ENCODE assay signal across 8 cellular contexts in the genomic region with DNA sequence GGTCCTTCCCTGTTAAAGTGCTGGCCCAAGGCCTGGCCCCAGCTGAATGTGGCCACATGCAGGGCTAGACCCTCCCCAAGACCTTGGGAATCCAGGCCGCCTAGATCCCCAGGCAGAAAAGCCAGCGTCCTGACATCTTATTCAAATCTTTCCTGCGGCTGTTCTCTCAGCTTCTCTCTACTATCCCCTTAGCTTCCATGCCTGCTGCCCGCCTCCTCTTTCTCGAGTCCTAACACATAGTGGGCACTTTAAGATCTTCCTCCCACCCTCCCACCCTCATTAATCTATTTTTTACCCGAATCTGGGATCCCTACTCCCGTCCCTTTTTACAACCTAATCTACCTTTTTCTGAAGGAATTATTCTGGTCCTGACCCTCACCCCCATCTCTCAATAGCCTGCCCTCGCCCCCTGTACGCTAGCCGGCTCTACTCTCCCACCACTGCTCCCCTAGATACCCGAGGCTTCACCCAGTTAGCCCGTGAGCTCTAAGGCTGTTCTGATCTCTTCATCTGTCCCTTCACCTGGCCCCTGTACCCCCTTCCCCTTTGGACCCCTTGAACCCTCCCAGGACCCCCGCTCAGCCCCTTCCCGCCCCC. TPM values are rescaled to one million over a fixed set of nuclear protein-coding genes. Genes with fewer than 3 reads are reported as not detected.
DNase-seq lines count a peak whose midpoint lies in the region; ATAC-seq and TF ChIP-seq lines count a peak whose summit lies in the region.

A gene with protein sequence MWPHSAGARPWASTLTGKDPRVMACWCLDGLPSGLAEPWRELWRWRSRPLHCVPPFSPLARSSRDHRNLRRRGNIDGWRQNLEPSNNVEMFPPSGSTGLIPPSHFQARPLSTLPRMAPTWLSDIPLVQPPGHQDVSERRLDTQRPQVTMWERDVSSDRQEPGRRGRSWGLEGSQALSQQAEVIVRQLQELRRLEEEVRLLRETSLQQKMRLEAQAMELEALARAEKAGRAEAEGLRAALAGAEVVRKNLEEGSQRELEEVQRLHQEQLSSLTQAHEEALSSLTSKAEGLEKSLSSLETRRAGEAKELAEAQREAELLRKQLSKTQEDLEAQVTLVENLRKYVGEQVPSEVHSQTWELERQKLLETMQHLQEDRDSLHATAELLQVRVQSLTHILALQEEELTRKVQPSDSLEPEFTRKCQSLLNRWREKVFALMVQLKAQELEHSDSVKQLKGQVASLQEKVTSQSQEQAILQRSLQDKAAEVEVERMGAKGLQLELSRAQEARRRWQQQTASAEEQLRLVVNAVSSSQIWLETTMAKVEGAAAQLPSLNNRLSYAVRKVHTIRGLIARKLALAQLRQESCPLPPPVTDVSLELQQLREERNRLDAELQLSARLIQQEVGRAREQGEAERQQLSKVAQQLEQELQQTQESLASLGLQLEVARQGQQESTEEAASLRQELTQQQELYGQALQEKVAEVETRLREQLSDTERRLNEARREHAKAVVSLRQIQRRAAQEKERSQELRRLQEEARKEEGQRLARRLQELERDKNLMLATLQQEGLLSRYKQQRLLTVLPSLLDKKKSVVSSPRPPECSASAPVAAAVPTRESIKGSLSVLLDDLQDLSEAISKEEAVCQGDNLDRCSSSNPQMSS (minus strand): TSS at position 260 of the 597 bp plus-strand sequence. CDS start 202 bp downstream, at position 58.

- H3K4me3 ChIP-seq in WI38 (ENCODE audit: low read depth, low read length) (peak within 1 kb of the TSS; percentile 77), cardiac muscle cell (peak within 1 kb of the TSS; percentile 61), rectal smooth muscle tissue (ENCODE audit: low read length) (peak within 1 kb of the TSS; percentile 85)

- no peak for DNase-seq in activated CD4-positive, CD25-positive, alpha-beta regulatory T cell (lab: John Stamatoyannopoulos, UW)
- DNase-seq in cardiac muscle cell (ENCODE audit: low read depth in 1 of 2, low spot score in 1 of 2): peak in 1 of 2 donors; percentile 24
- DNase-seq in dedifferentiated amniotic fluid mesenchymal stem cell (ENCODE audit: extremely low spot score): no peak
- no peak for DNase-seq in superior temporal gyrus (ENCODE audit: extremely low spot score)

- H3K9me3 ChIP-seq in cardiac muscle cell (ENCODE audit: low read depth): no peaks in the 10 kb centered on the region

- H3K27me3 ChIP-seq in cardiac muscle cell (no peaks in the 10 kb centered on the region), rectal smooth muscle tissue (ENCODE audit: control insufficient read depth, insufficient read depth, low read length) (no peaks in the 10 kb centered on the region)

- H3K36me3 ChIP-seq in cardiac muscle cell: no peaks in the 10 kb centered on the region
- H3K36me3 ChIP-seq in rectal smooth muscle tissue (ENCODE audit: control insufficient read depth, insufficient read depth, low read length): peaks cover 1% of the 10 kb centered on the region

- peak within 1 kb of the TSS; percentile 93 for H3K9ac ChIP-seq in rectal smooth muscle tissue (ENCODE audit: low read length)

- no peak for TF ChIP-seq CTCF in WI38 (IDR thresholded peaks at IDR 0.05; ENCODE audit: low read depth, low read length)
- TF ChIP-seq CTCF in cardiac muscle cell (IDR thresholded peaks at IDR 0.05; ENCODE audit: low read depth, low read length): no peak

- H3K27ac ChIP-seq in cardiac muscle cell (peak within 1 kb of the TSS; percentile 57), rectal smooth muscle tissue (ENCODE audit: low read depth, low read length) (peak within 1 kb of the TSS; percentile 65)

- no peaks in the 10 kb centered on the region for H3K4me1 ChIP-seq in cardiac muscle cell (ENCODE audit: low read depth)
- peaks cover 5% of the 10 kb centered on the region for H3K4me1 ChIP-seq in rectal smooth muscle tissue (ENCODE audit: control insufficient read depth, insufficient read depth, low read length)

- peak; percentile 22 to 25 for ATAC-seq in activated CD4-positive, CD25-positive, alpha-beta regulatory T cell treated with anti-CD3 and anti-CD28 coated beads, Interleukin-2, amount 50 U/mL, for 24 hours
- no peak for ATAC-seq in HG03025 (IDR thresholded peaks at IDR 0.05; ENCODE audit: low FRiP score, unreplicated experiment)

RNA-seq across cellular contexts. Expression of the gene that starts here (rescaled TPM):
- 25.1 and 55.5 TPM in 2 replicates for total RNA-seq in cardiac muscle cell
- 29.1 and 29.6 TPM in 2 replicates for polyA plus RNA-seq in cardiac muscle cell
